1 cellular context compared by ENCODE assay signal in genomic region chr22:30567277-30567676, GRCh38. TPM values are rescaled to one million over a fixed set of nuclear protein-coding genes. Genes with fewer than 3 reads are reported as not detected.
"Had no signal": no experiment of that assay in that cellular context is flagged by ENCODE, and none has a peak within 500 bp of the region (broad histone marks: within the 10 kb centered on the region; RNA-seq: fewer than 3 reads in every experiment).

No MANE protein-coding gene starts in this region.

RNA-seq across cellular contexts. Expression of gene GAL3ST1, which starts 7.2 kb away (rescaled TPM):
- total RNA-seq: vagina had no signal

RNA-seq across cellular contexts. Expression of gene SEC14L6, which starts 20.7 kb away (rescaled TPM):
- total RNA-seq: vagina had no signal
